ENCODE assay signal across 1 cellular context in genomic region chr17:49388290-49388640, GRCh38.
TF ChIP-seq lines count a peak whose summit lies in the region.

No MANE protein-coding gene starts in this region.

TF ChIP-seq in WTC11, 78 proteins besides CTCF, POLR2A, EP300 and RAD21 (continued from another document):
- TF ChIP-seq PRRX2 (CRISPR knock-in tag; IDR thresholded peaks at IDR 0.05) = no peak
- TF ChIP-seq, protein P1, sequence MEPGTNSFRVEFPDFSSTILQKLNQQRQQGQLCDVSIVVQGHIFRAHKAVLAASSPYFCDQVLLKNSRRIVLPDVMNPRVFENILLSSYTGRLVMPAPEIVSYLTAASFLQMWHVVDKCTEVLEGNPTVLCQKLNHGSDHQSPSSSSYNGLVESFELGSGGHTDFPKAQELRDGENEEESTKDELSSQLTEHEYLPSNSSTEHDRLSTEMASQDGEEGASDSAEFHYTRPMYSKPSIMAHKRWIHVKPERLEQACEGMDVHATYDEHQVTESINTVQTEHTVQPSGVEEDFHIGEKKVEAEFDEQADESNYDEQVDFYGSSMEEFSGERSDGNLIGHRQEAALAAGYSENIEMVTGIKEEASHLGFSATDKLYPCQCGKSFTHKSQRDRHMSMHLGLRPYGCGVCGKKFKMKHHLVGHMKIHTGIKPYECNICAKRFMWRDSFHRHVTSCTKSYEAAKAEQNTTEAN (CRISPR knock-in tag; IDR thresholded peaks at IDR 0.05) = no peak
- TF ChIP-seq GABPB1 (CRISPR knock-in tag; IDR thresholded peaks at IDR 0.05) = no peak
- TF ChIP-seq CREM (CRISPR knock-in tag; IDR thresholded peaks at IDR 0.05) = no peak
